10 cellular contexts compared by ENCODE assay signal in the genomic region with DNA sequence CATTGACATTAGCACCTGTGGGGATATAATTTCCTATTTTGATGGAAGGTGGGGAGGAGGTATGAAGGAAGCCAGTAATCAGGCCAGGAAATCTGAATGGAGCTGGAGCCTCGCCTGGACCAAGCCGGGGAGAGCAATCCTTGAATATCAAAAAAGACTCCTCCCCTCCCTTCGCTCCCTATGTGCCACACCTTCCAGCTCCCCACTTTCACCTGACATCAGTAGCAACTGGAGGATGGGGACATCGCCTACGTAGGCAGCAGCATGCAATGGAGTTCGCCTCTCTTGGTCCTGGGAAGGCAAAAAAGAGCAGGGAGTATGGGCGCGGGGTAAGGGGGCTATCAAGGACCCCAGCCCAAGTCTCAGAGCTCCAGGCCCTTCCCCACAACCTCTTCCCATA. TPM values are rescaled to one million over a fixed set of nuclear protein-coding genes. Genes with fewer than 3 reads are reported as not detected.
DNase-seq lines count a peak whose midpoint lies in the region; ATAC-seq and TF ChIP-seq lines count a peak whose summit lies in the region.
"Had no signal": no experiment of that assay in that cellular context is flagged by ENCODE, and none has a peak within 500 bp of the region (broad histone marks: within the 10 kb centered on the region; RNA-seq: fewer than 3 reads in every experiment).

No MANE protein-coding gene starts in this region.

- no peaks in the 10 kb centered on the region for H3K27me3 ChIP-seq in CD8-positive, alpha-beta memory T cell (ENCODE audit: insufficient read depth, low read length, poor library complexity, severe bottlenecking)
- H3K27me3 ChIP-seq in Panc1 (ENCODE audit: control insufficient read depth, insufficient read depth, low read length) (no peaks in the 10 kb centered on the region), esophagus (ENCODE audit: control insufficient read depth in 1 of 2, insufficient read depth in 2 of 2, low read length in 2 of 2) (no peaks in the 10 kb centered on the region), trophoblast cell (ENCODE audit: insufficient read depth, low read length) (no peaks in the 10 kb centered on the region)

- ATAC-seq in Panc1 (no peak), HG03460 (IDR thresholded peaks at IDR 0.05; ENCODE audit: unreplicated experiment) (no peak), GM21619 (IDR thresholded peaks at IDR 0.05; ENCODE audit: unreplicated experiment) (no peak)

- BruUV-seq in Panc1 (replicated peaks; lab: Mats Ljungman, UMichigan) = no TSS peak

- no peaks in the 10 kb centered on the region for H3K9me3 Mint-ChIP-seq in CD8-positive, alpha-beta memory T cell

- no peak overlapping the region for H3K23ac ChIP-seq in trophoblast cell (ENCODE audit: low read length)

- H3K4me3 ChIP-seq in CD8-positive, alpha-beta memory T cell (ENCODE audit: low read length) = peak overlapping the region; percentile 86
- H3K4me3 ChIP-seq in Panc1 (ENCODE audit: low read depth in 2 of 2, low read length in 2 of 2) (peak overlapping the region; percentile 72 to 87), esophagus (ENCODE audit: low read depth in 1 of 2, low read length in 2 of 2) (peak overlapping the region; percentile 85), trophoblast cell (ENCODE audit: low read depth, low read length) (peak overlapping the region; percentile 96)

- H3K4me1 ChIP-seq in CD8-positive, alpha-beta memory T cell (ENCODE audit: insufficient read depth, low read length) = peaks cover 23% of the 10 kb centered on the region
- H3K4me1 ChIP-seq in Panc1 (ENCODE audit: control insufficient read depth, insufficient read depth, low read length) (peaks cover 10% of the 10 kb centered on the region), esophagus (ENCODE audit: control insufficient read depth in 2 of 2, insufficient read depth in 2 of 2, low read length in 1 of 2) (peaks cover 0 to 6% of the 10 kb centered on the region in 2 donors), trophoblast cell (ENCODE audit: control insufficient read depth in 1 of 2, insufficient read depth in 2 of 2, low read length in 2 of 2) (peaks cover 8 to 9% of the 10 kb centered on the region in 2 experiments)

- peaks cover 28% of the 10 kb centered on the region for H3K36me3 ChIP-seq in CD8-positive, alpha-beta memory T cell (ENCODE audit: insufficient read depth, low read length)
- H3K36me3 ChIP-seq in Panc1 (ENCODE audit: control insufficient read depth, insufficient read depth, low read length) = peaks cover 15% of the 10 kb centered on the region
- H3K36me3 ChIP-seq in esophagus (ENCODE audit: control insufficient read depth in 2 of 2, insufficient read depth in 2 of 2, low read length in 1 of 2) = peaks cover 25 to 29% of the 10 kb centered on the region in 2 donors
- H3K36me3 ChIP-seq in trophoblast cell (ENCODE audit: control insufficient read depth in 1 of 2, insufficient read depth in 2 of 2, low read length in 2 of 2) = peaks cover 38 to 44% of the 10 kb centered on the region in 2 experiments

- no peak for TF ChIP-seq CTCF in Panc1 (IDR thresholded peaks at IDR 0.05)

- no peak overlapping the region for H4K91ac ChIP-seq in trophoblast cell (ENCODE audit: low read depth, low read length)

- peaks cover 11% of the 10 kb centered on the region for H3K79me2 ChIP-seq in trophoblast cell (ENCODE audit: control insufficient read depth, insufficient read depth, low read length, poor library complexity)

- peak overlapping the region; percentile 33 for H3K14ac ChIP-seq in trophoblast cell (ENCODE audit: low read length)

- H2AK5ac ChIP-seq in trophoblast cell (ENCODE audit: low read length) = no peak overlapping the region

- peak overlapping the region; percentile 77 to 93 (median 81) for H3K4me3 Mint-ChIP-seq in CD8-positive, alpha-beta memory T cell

- H3K9me3 ChIP-seq in CD8-positive, alpha-beta memory T cell (ENCODE audit: low read length) = no peaks in the 10 kb centered on the region
- H3K9me3 ChIP-seq in Panc1 (ENCODE audit: control insufficient read depth, insufficient read depth, low read depth, low read length) = no peaks in the 10 kb centered on the region
- no peaks in the 10 kb centered on the region for H3K9me3 ChIP-seq in esophagus (ENCODE audit: control insufficient read depth in 2 of 2, insufficient read depth in 1 of 2, low read depth in 1 of 2, low read length in 1 of 2)
- H3K9me3 ChIP-seq in trophoblast cell (ENCODE audit: insufficient read depth, low read depth, low read length) = no peaks in the 10 kb centered on the region

- peak overlapping the region; percentile 91 for H3K4me2 ChIP-seq in trophoblast cell (ENCODE audit: low read length)

- no peak overlapping the region for H2AFZ ChIP-seq in trophoblast cell (ENCODE audit: insufficient read depth, low read length, poor library complexity)

- in situ Hi-C loops in Panc1 (cut with HindIII; ENCODE audit: low pct_unique_long_range_greater_than_20kb, low sequenced_read_pairs) = no loop called here

- peak overlapping the region in 7 of 8 donors; percentile 47 to 94 (median 83) for H3K27ac Mint-ChIP-seq in CD8-positive, alpha-beta memory T cell

- peak overlapping the region; percentile 59 for H3K27ac ChIP-seq in CD8-positive, alpha-beta memory T cell (ENCODE audit: low read depth, low read length)
- H3K27ac ChIP-seq in Panc1 (ENCODE audit: low read length) (peak overlapping the region; percentile 85), esophagus (ENCODE audit: low read depth in 2 of 2, low read length in 1 of 2) (peak overlapping the region in 1 of 2 donors; percentile 26), trophoblast cell (ENCODE audit: low read depth, low read length) (no peak overlapping the region)

- H2BK5ac ChIP-seq in trophoblast cell (ENCODE audit: low read depth, low read length, poor library complexity) = no peak overlapping the region

- CTCF ChIA-PET in CD8-positive, alpha-beta memory T cell (lab: Charles Lee) = interaction anchor here (1.1 to 3.7 kb wide), 9 partner anchors 10 to 138 kb away, joined by 3 to 19 read pairs (median 9); a partner anchor contains a TSS
- CTCF ChIA-PET in Panc1 (lab: Charles Lee) = no interaction called here

- H3K9ac ChIP-seq in trophoblast cell (ENCODE audit: low read length) = peak overlapping the region; percentile 14

- 47 to 51% methylated on average over 8 of the region's 8 CpGs for WGBS in esophagus, 2 donors
- WGBS in trophoblast cell (ENCODE audit: extremely low coverage, insufficient coverage, insufficient read length) = no CpG with 5 or more reads among the region's 8 CpGs

- no peak overlapping the region for H2BK12ac ChIP-seq in trophoblast cell (ENCODE audit: low read length)

- H3K79me1 ChIP-seq in trophoblast cell (ENCODE audit: low read length) = peaks cover 12% of the 10 kb centered on the region

- DNase-seq in CD8-positive, alpha-beta memory T cell = no peak
- DNase-seq in Panc1 (ENCODE audit: low read depth, low spot score) = no peak
- DNase-seq in trophoblast cell = no peak
- no peak for DNase-seq in globus pallidus (ENCODE audit: low spot score)
- DNase-seq in DMS153 treated with DMSO at 0.1 percent for 48 hours (lab: John Stamatoyannopoulos, UW; ENCODE audit: unreplicated experiment) = no peak

- H4K8ac ChIP-seq in trophoblast cell (ENCODE audit: low read depth, low read length) = no peak overlapping the region

- peaks cover 9 to 49% (median 13%) of the 10 kb centered on the region in 3 donors for H3K36me3 Mint-ChIP-seq in CD8-positive, alpha-beta memory T cell

- no peak overlapping the region for H2BK120ac ChIP-seq in trophoblast cell (ENCODE audit: insufficient read depth, low read length, poor library complexity)

- H3K18ac ChIP-seq in trophoblast cell (ENCODE audit: low read length) = peak overlapping the region; percentile 71

- POLR2A ChIA-PET in CD8-positive, alpha-beta memory T cell (lab: Charles Lee) = interaction anchor here (1.3 kb wide), 1 partner anchor 23 kb away, joined by 3 read pairs; no protein-coding TSS in a partner anchor
- POLR2A ChIA-PET in Panc1 (lab: Charles Lee) = no interaction called here

- H3K4me1 Mint-ChIP-seq in CD8-positive, alpha-beta memory T cell = peaks cover 25 to 37% (median 29%) of the 10 kb centered on the region in 3 donors

- intact Hi-C loops in Panc1 (cut with micrococcal nuclease; ENCODE audit: unreplicated experiment) = no loop called here

- H4K12ac ChIP-seq in trophoblast cell (ENCODE audit: low read depth, low read length) = no peak overlapping the region

- no peaks in the 10 kb centered on the region for H3K27me3 Mint-ChIP-seq in CD8-positive, alpha-beta memory T cell

- H3K4ac ChIP-seq in trophoblast cell (ENCODE audit: low read depth, low read length) = peak overlapping the region; percentile 42

RNA-seq across cellular contexts. Expression of a gene that starts 1.1 kb away (rescaled TPM):
- 10 to 100 TPM; 67.0 to 69.9 TPM for total RNA-seq in CD8-positive, alpha-beta memory T cell
- 16.1 TPM for polyA plus RNA-seq in CD8-positive, alpha-beta memory T cell
- total RNA-seq in Panc1 (2021; ENCODE audit: unreplicated experiment) = 67.5 TPM
- 48.3 TPM for polyA plus RNA-seq in Panc1 (2012; ENCODE audit: insufficient read length)
- polyA plus RNA-seq in esophagus = 1 to 10 TPM; 4.9 to 9.3 TPM
- 31.0 and 31.4 TPM in 2 replicates for polyA plus RNA-seq in trophoblast cell (2013)

RNA-seq across cellular contexts. Expression of a gene that starts 9.7 kb away (rescaled TPM):
- 10 to 100 TPM; 14.3 to 14.4 TPM for total RNA-seq in CD8-positive, alpha-beta memory T cell
- polyA plus RNA-seq in CD8-positive, alpha-beta memory T cell = 14.2 TPM
- total RNA-seq in Panc1 (2021; ENCODE audit: unreplicated experiment) = 20.0 TPM
- 19.9 TPM for polyA plus RNA-seq in Panc1 (2012; ENCODE audit: insufficient read length)
- polyA plus RNA-seq in esophagus = 1 to 10 TPM; 5.5 to 7.0 TPM
- polyA plus RNA-seq in trophoblast cell (2013) = 4.7 TPM in 2 replicates

RNA-seq across cellular contexts. Expression of a gene that starts 27.2 kb away (rescaled TPM):
- under 1 TPM; 0.35 to 0.62 TPM for total RNA-seq in CD8-positive, alpha-beta memory T cell
- not detected for polyA plus RNA-seq in CD8-positive, alpha-beta memory T cell
- total RNA-seq in Panc1 (2021; ENCODE audit: unreplicated experiment) = 0.23 TPM
- 0.44 TPM for polyA plus RNA-seq in Panc1 (2012; ENCODE audit: insufficient read length)
- under 1 TPM; 0.09 to 0.29 TPM for polyA plus RNA-seq in esophagus
- 0.08 TPM in 1 of 2 replicates, not detected in the other for polyA plus RNA-seq in trophoblast cell (2013)
- total RNA-seq: glomerular endothelial cell, subcutaneous adipose tissue had no signal

RNA-seq across cellular contexts. Expression of a gene that starts 32.9 kb away (rescaled TPM):
- total RNA-seq in CD8-positive, alpha-beta memory T cell = 100 to 1,000 TPM; 102 to 104 TPM
- 4.6 TPM for polyA plus RNA-seq in CD8-positive, alpha-beta memory T cell
- total RNA-seq in Panc1 (2021; ENCODE audit: unreplicated experiment) = 99.6 TPM
- polyA plus RNA-seq in Panc1 (2012; ENCODE audit: insufficient read length) = 116 TPM
- 10 to 100 TPM; 10.2 to 19.1 TPM for polyA plus RNA-seq in esophagus
- 11.4 and 11.9 TPM in 2 replicates for polyA plus RNA-seq in trophoblast cell (2013)

RNA-seq across cellular contexts. Expression of a gene that starts 35.3 kb away (rescaled TPM):
- 10 to 100 TPM; 41.2 to 42.3 TPM for total RNA-seq in CD8-positive, alpha-beta memory T cell
- polyA plus RNA-seq in CD8-positive, alpha-beta memory T cell = 47.4 TPM
- total RNA-seq in Panc1 (2021; ENCODE audit: unreplicated experiment) = 35.3 TPM
- 44.1 TPM for polyA plus RNA-seq in Panc1 (2012; ENCODE audit: insufficient read length)
- 10 to 100 TPM in 1 of 2 donors, 1 to 10 TPM in 1; 7.9 to 17.5 TPM for polyA plus RNA-seq in esophagus
- polyA plus RNA-seq in trophoblast cell (2013) = 31.8 and 33.9 TPM in 2 replicates
